Comparison of ENCODE assay signal across 8 cellular contexts in genomic region chr10:21519327-21519933, GRCh38. TPM values are rescaled to one million over a fixed set of nuclear protein-coding genes. Genes with fewer than 3 reads are reported as not detected.
DNase-seq lines count a peak whose midpoint lies in the region; ATAC-seq and TF ChIP-seq lines count a peak whose summit lies in the region.

No MANE protein-coding gene starts in this region.

- peak overlapping the region; percentile 54 for H3K27ac Mint-ChIP-seq in activated naive CD4-positive, alpha-beta T cell treated with anti-CD3 and anti-CD28 coated beads, Interleukin-2, amount 10 ng/mL, durations not matched to agents 7 days and 5 days
- H3K27ac Mint-ChIP-seq in type B pancreatic cell, result peak overlapping the region; percentile 94

- peak overlapping the region; percentile 79 for H3K4me3 Mint-ChIP-seq in activated naive CD4-positive, alpha-beta T cell treated with anti-CD3 and anti-CD28 coated beads, Interleukin-2, amount 10 ng/mL, durations not matched to agents 7 days and 5 days
- H3K4me3 Mint-ChIP-seq in type B pancreatic cell, result peak overlapping the region; percentile 94

- no peaks in the 10 kb centered on the region for H3K9me3 Mint-ChIP-seq in activated naive CD4-positive, alpha-beta T cell treated with anti-CD3 and anti-CD28 coated beads, Interleukin-2, amount 10 ng/mL, durations not matched to agents 7 days and 5 days
- H3K9me3 Mint-ChIP-seq in type B pancreatic cell, result no peaks in the 10 kb centered on the region

- peak overlapping the region; percentile 40 for H3K4me3 ChIP-seq in astrocyte of the spinal cord (ENCODE audit: low read depth, low read length)
- H3K4me3 ChIP-seq in lung, result no peak overlapping the region

- no peaks in the 10 kb centered on the region for H3K36me3 ChIP-seq in lung (ENCODE audit: control insufficient read depth in 2 of 2, insufficient read depth in 2 of 2, low read length in 2 of 2)

- H3K27ac ChIP-seq in lung (ENCODE audit: low read depth in 1 of 2, low read length in 1 of 2), result peak overlapping the region; percentile 85 to 86

- peaks cover 79% of the 10 kb centered on the region for H3K27me3 Mint-ChIP-seq in activated naive CD4-positive, alpha-beta T cell treated with anti-CD3 and anti-CD28 coated beads, Interleukin-2, amount 10 ng/mL, durations not matched to agents 7 days and 5 days
- H3K27me3 Mint-ChIP-seq in type B pancreatic cell, result peaks cover 4% of the 10 kb centered on the region

- no peak for DNase-seq in activated naive CD4-positive, alpha-beta T cell treated with anti-CD3 and anti-CD28 coated beads, Interleukin-2, amount 10 ng/mL, durations not matched to agents 7 days and 5 days
- DNase-seq in activated naive CD4-positive, alpha-beta T cell (lab: John Stamatoyannopoulos, UW), result no peak
- DNase-seq in astrocyte of the spinal cord (ENCODE audit: low read depth, low spot score) (no peak), lung (ENCODE audit: low spot score) (no peak), type B pancreatic cell (ENCODE audit: extremely low spot score, unreplicated experiment) (no peak), Ammon's horn (ENCODE audit: low spot score) (no peak), islet precursor cell (no peak)

- WGBS in lung, 2 donors, result 9 to 21% methylated on average over 11 of the region's 11 CpGs

- H3K4me1 ChIP-seq in lung (ENCODE audit: control insufficient read depth in 2 of 2, insufficient read depth in 2 of 2, low read length in 2 of 2), result peaks cover 0 to 1% of the 10 kb centered on the region in 2 donors

- in situ Hi-C loops in astrocyte of the spinal cord (cut with HindIII; ENCODE audit: low sequenced_read_pairs), result no loop called here

- H3K4me1 Mint-ChIP-seq in activated naive CD4-positive, alpha-beta T cell treated with anti-CD3 and anti-CD28 coated beads, Interleukin-2, amount 10 ng/mL, durations not matched to agents 7 days and 5 days, result peaks cover 47% of the 10 kb centered on the region
- peaks cover 49% of the 10 kb centered on the region for H3K4me1 Mint-ChIP-seq in type B pancreatic cell (ENCODE audit: unreplicated experiment)

- peaks cover 3% of the 10 kb centered on the region for H3K36me3 Mint-ChIP-seq in activated naive CD4-positive, alpha-beta T cell treated with anti-CD3 and anti-CD28 coated beads, Interleukin-2, amount 10 ng/mL, durations not matched to agents 7 days and 5 days
- peaks cover 12% of the 10 kb centered on the region for H3K36me3 Mint-ChIP-seq in type B pancreatic cell

- TF ChIP-seq CTCF in astrocyte of the spinal cord (IDR thresholded peaks at IDR 0.05; ENCODE audit: low read depth, low read length) (no peak), lung (IDR thresholded peaks at IDR 0.05; ENCODE audit: control extremely low read depth, extremely low read depth) (no peak), type B pancreatic cell (conservative IDR thresholded peaks at IDR 0.05) (no peak)

- no peaks in the 10 kb centered on the region for H3K27me3 ChIP-seq in lung (ENCODE audit: control insufficient read depth, insufficient read depth)

- ATAC-seq in lung (ENCODE audit: insufficient read depth, low FRiP score), result no peak
- ATAC-seq in activated CD4-positive, CD25-positive, alpha-beta regulatory T cell treated with anti-CD3 and anti-CD28 coated beads, Interleukin-2, amount 50 U/mL, for 24 hours, result no peak

- H3K9me3 ChIP-seq in lung (ENCODE audit: control insufficient read depth in 2 of 2, insufficient read depth in 1 of 2, low read length in 1 of 2), result no peaks in the 10 kb centered on the region

- CTCF ChIA-PET in activated naive CD4-positive, alpha-beta T cell treated with anti-CD3 and anti-CD28 coated beads, Interleukin-2, amount 10 ng/mL, durations not matched to agents 7 days and 5 days (lab: Charles Lee), result interaction anchor here (3.5 kb wide), 1 partner anchor 22 kb away, joined by 25 read pairs; no protein-coding TSS in a partner anchor

RNA-seq across cellular contexts. Expression of gene SKIDA1, which starts 6.1 kb away (rescaled TPM):
- total RNA-seq in lung (1 to 10 TPM; 1.4 to 1.6 TPM), type B pancreatic cell (ENCODE audit: low replicate concordance) (9.6 and 24.3 TPM in 2 replicates)
- under 1 TPM; 0.10 to 0.24 TPM for polyA plus RNA-seq in lung

RNA-seq across cellular contexts. Expression of gene MLLT10, which starts 14.6 kb away (rescaled TPM):
- total RNA-seq in lung (10 to 100 TPM; 49.1 to 97.8 TPM), type B pancreatic cell (ENCODE audit: low replicate concordance) (45.8 and 46.8 TPM in 2 replicates)
- 10 to 100 TPM; 20.6 to 22.3 TPM for polyA plus RNA-seq in lung
